In genomic region chr9:84397151-84397728, GRCh38 we compare ENCODE assay signal across 8 cellular contexts. TPM values are rescaled to one million over a fixed set of nuclear protein-coding genes. Genes with fewer than 3 reads are reported as not detected.
DNase-seq lines count a peak whose midpoint lies in the region; ATAC-seq, FAIRE-seq and TF ChIP-seq lines count a peak whose summit lies in the region.

No MANE protein-coding gene starts in this region.

- no peak overlapping the region for H3K4ac ChIP-seq in IMR-90 (ENCODE audit: low read depth, low read length)

- in situ Hi-C loops in IMR-90 (cut with MboI; ENCODE audit: low sequenced_read_pairs): loop anchor here (5.0 to 10.0 kb wide), 2 partner anchors 1210 to 1388 kb away; no protein-coding TSS in a partner anchor

- peak overlapping the region; percentile 9 for H2AFZ ChIP-seq in IMR-90 (replicated peaks; ENCODE audit: low read length, poor library complexity)

- H3K27me3 Mint-ChIP-seq in CD4-positive, alpha-beta T cell: peaks cover 10% of the 10 kb centered on the region
- peaks cover 6% of the 10 kb centered on the region for H3K27me3 Mint-ChIP-seq in activated T-helper 17 cell treated with anti-CD3 and anti-CD28 coated beads, Interleukin-2, amount 50 U/mL, for 72 hours

- H3K4me1 ChIP-seq in IMR-90 (ENCODE audit: control insufficient read depth, insufficient read depth, low read length): no peaks in the 10 kb centered on the region

- TF ChIP-seq CTCF in CD4-positive, alpha-beta T cell (IDR thresholded peaks at IDR 0.05): peak; percentile 86
- peak; percentile 87 for TF ChIP-seq CTCF in IMR-90 (conservative IDR thresholded peaks at IDR 0.05; ENCODE audit: low read depth, low read length)
- peak; percentile 73 for TF ChIP-seq CTCF in foreskin fibroblast (IDR thresholded peaks at IDR 0.05; ENCODE audit: low read depth, low read length)

- H3K4me1 Mint-ChIP-seq in CD4-positive, alpha-beta T cell (ENCODE audit: low read depth): no peaks in the 10 kb centered on the region
- H3K4me1 Mint-ChIP-seq in activated T-helper 17 cell treated with anti-CD3 and anti-CD28 coated beads, Interleukin-2, amount 50 U/mL, for 72 hours: no peaks in the 10 kb centered on the region

- no peaks in the 10 kb centered on the region for H3K36me3 ChIP-seq in IMR-90 (ENCODE audit: control insufficient read depth, insufficient read depth, low read length)

- no peak overlapping the region for H3K23ac ChIP-seq in IMR-90 (ENCODE audit: low read depth, low read length)

- H3K79me1 ChIP-seq in IMR-90 (ENCODE audit: low read depth in 1 of 2, low read length in 2 of 2): no peaks in the 10 kb centered on the region

- H4K20me1 ChIP-seq in IMR-90 (ENCODE audit: insufficient read depth, low read length): no peaks in the 10 kb centered on the region

- FAIRE-seq in RCC 7860 (lab: Jason Lieb, UNC): peak; percentile 32

- no peak overlapping the region for H3K14ac ChIP-seq in IMR-90 (replicated peaks; ENCODE audit: low read depth, low read length)

- H3K56ac ChIP-seq in IMR-90 (ENCODE audit: extremely low read depth, insufficient read depth, low read length): no peak overlapping the region

- no peak overlapping the region for H3K27ac ChIP-seq in CD4-positive, alpha-beta T cell (ENCODE audit: low read depth, low read length)
- H3K27ac ChIP-seq in IMR-90 (ENCODE audit: insufficient read depth, low read length): no peak overlapping the region

- H3K18ac ChIP-seq in IMR-90 (ENCODE audit: low read depth, low read length): no peak overlapping the region

- H3K4me3 Mint-ChIP-seq in CD4-positive, alpha-beta T cell: no peak overlapping the region
- H3K4me3 Mint-ChIP-seq in activated T-helper 17 cell treated with anti-CD3 and anti-CD28 coated beads, Interleukin-2, amount 50 U/mL, for 72 hours: no peak overlapping the region

- peak; percentile 46 for ATAC-seq in CD4-positive, alpha-beta T cell (ENCODE audit: poor library complexity)
- ATAC-seq in GM19455 (IDR thresholded peaks at IDR 0.05; ENCODE audit: unreplicated experiment) (peak; percentile 67), IMR-90 (ENCODE audit: low read depth) (peak; percentile 93)
- peak; percentile 76 for ATAC-seq in activated T-helper 17 cell treated with anti-CD3 and anti-CD28 coated beads, Interleukin-2, amount 50 U/mL, for 72 hours (replicated peaks)

- H3K36me3 Mint-ChIP-seq in CD4-positive, alpha-beta T cell (ENCODE audit: low read depth): no peaks in the 10 kb centered on the region
- H3K36me3 Mint-ChIP-seq in activated T-helper 17 cell treated with anti-CD3 and anti-CD28 coated beads, Interleukin-2, amount 50 U/mL, for 72 hours (ENCODE audit: low read depth): no peaks in the 10 kb centered on the region

- H2BK20ac ChIP-seq in IMR-90 (ENCODE audit: low read depth, low read length): no peak overlapping the region

- DNase-seq in CD4-positive, alpha-beta T cell: peak; percentile 25 to 62 (median 44)
- DNase-seq in IMR-90 (peak; percentile 63), RCC 7860 (ENCODE audit: low spot score) (peak; percentile 39), foreskin fibroblast (peak; percentile 57 to 88), non-pigmented ciliary epithelial cell (ENCODE audit: low read depth) (peak; percentile 15), superior temporal gyrus (ENCODE audit: extremely low spot score) (peak; percentile 94)

- no peak overlapping the region for H3K4me2 ChIP-seq in IMR-90 (ENCODE audit: low read depth, low read length)

- 53% methylated on average over 3 of the region's 13 CpGs; no CpG with 5 or more reads in 1 of the 2 experiments for WGBS in IMR-90 (ENCODE audit: extremely low coverage in 2 of 2, insufficient read length in 1 of 2), 2 experiments

- CTCF ChIA-PET in CD4-positive, alpha-beta T cell (lab: Charles Lee): interaction anchor here (0.7 to 1.2 kb wide), 5 partner anchors 9 to 1213 kb away, joined by 3 to 24 read pairs (median 3); no protein-coding TSS in a partner anchor
- CTCF ChIA-PET in IMR-90 (lab: Yijun Ruan, JAX): interaction anchor here (0.5 to 2.1 kb wide), 17 partner anchors 9 to 1291 kb away, joined by 3 to 13 read pairs (median 3); no protein-coding TSS in a partner anchor

- BruUV-seq in IMR-90 (replicated peaks; lab: Mats Ljungman, UMichigan): no TSS peak

- peak; percentile 89 for TF ChIP-seq RAD21 in IMR-90 (IDR thresholded peaks at IDR 0.05; ENCODE audit: low read length)

- no peak overlapping the region for H2AK5ac ChIP-seq in IMR-90 (ENCODE audit: low read depth, low read length)

- no peak overlapping the region for H4K91ac ChIP-seq in IMR-90 (ENCODE audit: insufficient read depth, low read depth, low read length)

- H3K9me3 ChIP-seq in CD4-positive, alpha-beta T cell (ENCODE audit: control insufficient read depth, low read length): no peaks in the 10 kb centered on the region
- H3K9me3 ChIP-seq in IMR-90 (ENCODE audit: control insufficient read depth, insufficient read depth, low read length): peaks cover 3% of the 10 kb centered on the region; the same call in 1 of the 2 replicates

- intact Hi-C loops in CD4-positive, alpha-beta T cell (cut with DNase I, micrococcal nuclease): loop anchor here (1.0 to 10.0 kb wide), 5 partner anchors 388 to 1388 kb away; no protein-coding TSS in a partner anchor
- intact Hi-C loops in IMR-90 (cut with micrococcal nuclease): loop anchor here (1.0 to 5.0 kb wide), 4 partner anchors 385 to 1500 kb away; no protein-coding TSS in a partner anchor

- H3K4me3 ChIP-seq in IMR-90 (ENCODE audit: insufficient read depth, low read depth, low read length) (no peak overlapping the region), foreskin fibroblast (ENCODE audit: low read depth in 1 of 2, low read length in 2 of 2) (no peak overlapping the region)

- H3K9ac ChIP-seq in IMR-90 (ENCODE audit: low read depth, low read length): no peak overlapping the region

- no peak overlapping the region for H2BK15ac ChIP-seq in IMR-90 (ENCODE audit: low read depth, low read length)

- H4K5ac ChIP-seq in IMR-90 (ENCODE audit: low read depth, low read length): no peak overlapping the region

- no peaks in the 10 kb centered on the region for H3K9me1 ChIP-seq in IMR-90 (ENCODE audit: insufficient read depth, low read length)

- no peak overlapping the region for H3K27ac Mint-ChIP-seq in CD4-positive, alpha-beta T cell
- no peak overlapping the region for H3K27ac Mint-ChIP-seq in activated T-helper 17 cell treated with anti-CD3 and anti-CD28 coated beads, Interleukin-2, amount 50 U/mL, for 72 hours

- H3K9me3 Mint-ChIP-seq in CD4-positive, alpha-beta T cell: no peaks in the 10 kb centered on the region
- H3K9me3 Mint-ChIP-seq in activated T-helper 17 cell treated with anti-CD3 and anti-CD28 coated beads, Interleukin-2, amount 50 U/mL, for 72 hours: no peaks in the 10 kb centered on the region

- no peak overlapping the region for H2AK9ac ChIP-seq in IMR-90 (replicated peaks; ENCODE audit: low read depth, low read length, poor library complexity)

- peaks cover 5% of the 10 kb centered on the region for H3K27me3 ChIP-seq in CD4-positive, alpha-beta T cell (ENCODE audit: control insufficient read depth, insufficient read depth, low read length)
- H3K27me3 ChIP-seq in IMR-90 (ENCODE audit: control insufficient read depth, insufficient read depth, low read length): peaks cover 3% of the 10 kb centered on the region; the same call in 1 of the 2 replicates

- H2BK120ac ChIP-seq in IMR-90 (ENCODE audit: low read depth, low read length): no peak overlapping the region

- no peak overlapping the region for H4K8ac ChIP-seq in IMR-90 (ENCODE audit: low read depth in 2 of 2, low read length in 2 of 2)

- H2BK5ac ChIP-seq in IMR-90 (ENCODE audit: low read depth, low read length, poor library complexity, severe bottlenecking): no peak overlapping the region

- POLR2A ChIA-PET in CD4-positive, alpha-beta T cell (lab: Charles Lee): interaction anchor here (1.0 kb wide), 1 partner anchor 1213 kb away, joined by 6 read pairs; no protein-coding TSS in a partner anchor
- POLR2A ChIA-PET in IMR-90 (lab: Charles Lee; ENCODE audit: unreplicated experiment): interaction anchor here (1.0 kb wide), 1 partner anchor 1213 kb away, joined by 5 read pairs; no protein-coding TSS in a partner anchor

- dilution Hi-C loops in IMR-90 (cut with HindIII; ENCODE audit: low sequenced_read_pairs, unreplicated experiment): no loop called here

- TF ChIP-seq POLR2A in IMR-90 (IDR thresholded peaks at IDR 0.05; ENCODE audit: low read depth, low read length): 0 out of 2 replicates have a peak, but pooled peaks have one; percentile 31

TF ChIP-seq in IMR-90, 13 proteins besides CTCF, POLR2A, EP300 and RAD21:
- TF ChIP-seq RFX5 (IDR thresholded peaks at IDR 0.05; ENCODE audit: low read depth, low read length) (no peak), SMC3 (IDR thresholded peaks at IDR 0.05; ENCODE audit: low read depth, low read length) (peak; percentile 75)

RNA-seq across cellular contexts. Expression of gene SLC28A3, which starts 56.7 kb away (rescaled TPM):
- not detected for total RNA-seq in CD4-positive, alpha-beta T cell
- 1.9 and 2.2 TPM in 2 replicates for total RNA-seq in IMR-90 (2012; rRNA removed)
- polyA plus RNA-seq in IMR-90 (2012; rRNA removed): 1.0 and 1.1 TPM in 2 replicates
- polyA plus RNA-seq in IMR-90 (2012; cell fraction: cytosol; rRNA removed): 0.33 and 0.38 TPM in 2 replicates
- polyA plus RNA-seq in IMR-90 (2012; cell fraction: nucleus; rRNA removed; ENCODE audit: low replicate concordance): 0.27 and 1.1 TPM in 2 replicates
- 1 to 10 TPM in 1 of 2 donors, under 1 TPM in 1; 0.37 to 1.5 TPM for total RNA-seq in activated T-helper 17 cell treated with anti-CD3 and anti-CD28 coated beads, Interleukin-2, amount 50 U/mL, for 72 hours

Comparison
In these comparisons a context has a peak if more than half of its experiments do, and no peak if none do; other contexts are left out.
1. DNase-seq: peak in every context shown above with its lines; median percentile 94 in superior temporal gyrus; 72 in foreskin fibroblast; 63 in IMR-90; 44 in CD4-positive, alpha-beta T cell; 39 in RCC 7860; 15 in non-pigmented ciliary epithelial cell.